ENCODE assay signal across 15 cellular contexts in genomic region chr1:75053207-75053606, GRCh38.
DNase-seq lines count a peak whose midpoint lies in the region; ATAC-seq and TF ChIP-seq lines count a peak whose summit lies in the region.
"Had no signal": no experiment of that assay in that cellular context is flagged by ENCODE, and none has a peak within 500 bp of the region (broad histone marks: within the 10 kb centered on the region; RNA-seq: fewer than 3 reads in every experiment).

No MANE protein-coding gene starts in this region.

- H3K27me3 Mint-ChIP-seq in endodermal cell (ENCODE audit: insufficient read depth) = peaks cover 16% of the 10 kb centered on the region
- no peaks in the 10 kb centered on the region for H3K27me3 Mint-ChIP-seq in HFFc6 (ENCODE audit: insufficient read depth)
- H3K27me3 Mint-ChIP-seq: CD8-positive, alpha-beta memory T cell had no signal

- H3K36me3 ChIP-seq in NT2/D1 (ENCODE audit: insufficient read depth, insufficient read length, low read length) (no peaks in the 10 kb centered on the region), endodermal cell (ENCODE audit: control insufficient read depth, insufficient read depth, low read length) (no peaks in the 10 kb centered on the region)
- H3K36me3 ChIP-seq: pancreas had no signal

- H3K9ac ChIP-seq in NT2/D1 (ENCODE audit: insufficient read length, low read depth) (no peak overlapping the region), endodermal cell (ENCODE audit: extremely low read depth, low read length, poor library complexity, severe bottlenecking) (no peak overlapping the region)

- H3K4me3 Mint-ChIP-seq in endodermal cell (no peak overlapping the region), HFFc6 (no peak overlapping the region)
- H3K4me3 Mint-ChIP-seq: CD8-positive, alpha-beta memory T cell had no signal

- 68 to 71% methylated on average over 2 of the region's 2 CpGs for WGBS in endodermal cell (ENCODE audit: insufficient coverage in 1 of 2, insufficient read length in 1 of 2), 2 experiments

- H3K36me3 Mint-ChIP-seq in endodermal cell (ENCODE audit: low read depth) (no peaks in the 10 kb centered on the region), HFFc6 (ENCODE audit: low read depth) (no peaks in the 10 kb centered on the region)
- H3K36me3 Mint-ChIP-seq: CD8-positive, alpha-beta memory T cell had no signal

- H3K4me1 ChIP-seq in NT2/D1 (ENCODE audit: insufficient read depth, insufficient read length) (no peaks in the 10 kb centered on the region), endodermal cell (ENCODE audit: control insufficient read depth, insufficient read depth, low read length) (no peaks in the 10 kb centered on the region)
- H3K4me1 ChIP-seq: pancreas had no signal

- H3K27me3 ChIP-seq in NT2/D1 (ENCODE audit: insufficient read depth, insufficient read length) (no peaks in the 10 kb centered on the region), endodermal cell (ENCODE audit: control insufficient read depth, insufficient read depth, low read length, poor library complexity, severe bottlenecking) (peaks cover 7% of the 10 kb centered on the region)
- H3K27me3 ChIP-seq: pancreas had no signal

- H3K9me3 Mint-ChIP-seq in endodermal cell (peaks cover 6% of the 10 kb centered on the region), HFFc6 (peaks cover 14% of the 10 kb centered on the region)

- no peak overlapping the region for H3K27ac Mint-ChIP-seq in endodermal cell
- H3K27ac Mint-ChIP-seq in HFFc6 = no peak overlapping the region
- H3K27ac Mint-ChIP-seq: CD8-positive, alpha-beta memory T cell had no signal

- H3K4me1 Mint-ChIP-seq in endodermal cell = peaks cover 3% of the 10 kb centered on the region
- no peaks in the 10 kb centered on the region for H3K4me1 Mint-ChIP-seq in HFFc6 (ENCODE audit: low read depth)
- H3K4me1 Mint-ChIP-seq: CD8-positive, alpha-beta memory T cell had no signal

- DNase-seq in AG10803 (ENCODE audit: low read depth) (no peak), NT2/D1 (ENCODE audit: low read depth, low spot score) (peak; percentile 32), endodermal cell (peak; percentile 61), HFFc6 (no peak), substantia nigra (lab: John Stamatoyannopoulos, UW) (no peak), kidney glomerular epithelial cell (lab: John Stamatoyannopoulos, UW) (no peak)
- DNase-seq: activated CD4-positive, alpha-beta T cell treated with anti-CD3 and anti-CD28 coated beads, Interleukin-2, amount 50 U/mL, for 1 hour; CD8-positive, alpha-beta memory T cell; foreskin melanocyte; NCI-H1048; pancreas; stimulated activated CD4-positive, alpha-beta T cell treated with anti-CD3 and anti-CD28 coated beads, Interleukin-2, amount 100 ng/mL, for 48 hours had no signal

- H3K27ac ChIP-seq in endodermal cell (ENCODE audit: low read depth, low read length) = no peak overlapping the region
- no peak overlapping the region for H3K27ac ChIP-seq in substantia nigra (ENCODE audit: low read depth, low read length, poor library complexity, severe bottlenecking)
- H3K27ac ChIP-seq: pancreas had no signal

- ATAC-seq in GM18861 (IDR thresholded peaks at IDR 0.05; ENCODE audit: unreplicated experiment) = peak; percentile 54
- no peak for ATAC-seq in GM18519 (IDR thresholded peaks at IDR 0.05; ENCODE audit: low FRiP score, unreplicated experiment)
- ATAC-seq: Panc1, pancreas had no signal

- no peaks in the 10 kb centered on the region for H3K9me3 ChIP-seq in NT2/D1 (ENCODE audit: insufficient read depth, low read length)
- peaks cover 8% of the 10 kb centered on the region for H3K9me3 ChIP-seq in endodermal cell (ENCODE audit: control insufficient read depth, low read length)
- H3K9me3 ChIP-seq: pancreas had no signal

- TF ChIP-seq CTCF in AG10803 (conservative IDR thresholded peaks at IDR 0.05; ENCODE audit: low read length) = 0 out of 2 replicates have a peak, but pooled peaks have one; percentile 3
- peak; percentile 74 for TF ChIP-seq CTCF in endodermal cell (conservative IDR thresholded peaks at IDR 0.05)
- no peak for TF ChIP-seq CTCF in HFFc6 (IDR thresholded peaks at IDR 0.05)

- H3K4me3 ChIP-seq in AG10803 (ENCODE audit: low read length) (no peak overlapping the region), NT2/D1 (ENCODE audit: insufficient read length, low read depth) (no peak overlapping the region), endodermal cell (ENCODE audit: low read length) (no peak overlapping the region)
- H3K4me3 ChIP-seq: pancreas had no signal

Comparison
In these comparisons a context has a peak if more than half of its experiments do, and no peak if none do; other contexts are left out.
1. DNase-seq: peak in NT2/D1 (single experiment) and endodermal cell (single experiment); none in AG10803 (single experiment), HFFc6 (single experiment), substantia nigra (0 of 49) and kidney glomerular epithelial cell (single experiment).